In genomic region chr2:149587950-149588487, GRCh38 we compare ENCODE assay signal across 8 cellular contexts. TPM values are rescaled to one million over a fixed set of nuclear protein-coding genes. Genes with fewer than 3 reads are reported as not detected.
DNase-seq lines count a peak whose midpoint lies in the region; ATAC-seq and TF ChIP-seq lines count a peak whose summit lies in the region.

No MANE protein-coding gene starts in this region.

- TF ChIP-seq CTCF in Loucy (conservative IDR thresholded peaks at IDR 0.05; ENCODE audit: low read length) (no peak), dorsolateral prefrontal cortex (IDR thresholded peaks at IDR 0.05 in 54 of 56, conservative IDR thresholded peaks at IDR 0.05 in 2 of 56; ENCODE audit: low read depth in 1 of 56, partially characterized antibody in 56 of 56) (peak in 4 of 56 donors; percentile 1 to 6 (median 3)), osteoblast (IDR thresholded peaks at IDR 0.05; ENCODE audit: extremely low read depth, low read depth, low read length) (no peak)

- H3K4me1 ChIP-seq in Loucy (ENCODE audit: insufficient read depth, low read length, poor library complexity, severe bottlenecking) (peaks cover 41% of the 10 kb centered on the region), osteoblast (ENCODE audit: insufficient read depth, low read length) (peaks cover 23% of the 10 kb centered on the region)

- peaks cover 39% of the 10 kb centered on the region for H3K27me3 ChIP-seq in Loucy (ENCODE audit: insufficient read depth, low read length, poor library complexity, severe bottlenecking)
- H3K27me3 ChIP-seq in dorsolateral prefrontal cortex = no peaks in the 10 kb centered on the region
- no peaks in the 10 kb centered on the region for H3K27me3 ChIP-seq in osteoblast (ENCODE audit: insufficient read depth, low read length)

- H3K9me3 ChIP-seq in Loucy (ENCODE audit: insufficient read depth, low read depth, low read length) (no peaks in the 10 kb centered on the region), osteoblast (ENCODE audit: low read depth, low read length) (no peaks in the 10 kb centered on the region)

- peak overlapping the region; percentile 92 for H3K4me3 ChIP-seq in GM08714 (ENCODE audit: low read length)
- peak overlapping the region; percentile 76 for H3K4me3 ChIP-seq in Loucy (ENCODE audit: low read length, poor library complexity, severe bottlenecking)
- peak overlapping the region; percentile 69 to 97 (median 84) for H3K4me3 ChIP-seq in dorsolateral prefrontal cortex
- peak overlapping the region; percentile 96 for H3K4me3 ChIP-seq in osteoblast (ENCODE audit: insufficient read depth, low read length)

- H3K9me2 ChIP-seq in Loucy (replicated peaks; ENCODE audit: low read depth, low read length) = no peaks in the 10 kb centered on the region

- H3K9ac ChIP-seq in Loucy (ENCODE audit: low read depth, low read length, poor library complexity, severe bottlenecking) = peak overlapping the region; percentile 7

- no peaks in the 10 kb centered on the region for H3F3A ChIP-seq in Loucy (ENCODE audit: low read depth)

- H3K79me2 ChIP-seq in Loucy (ENCODE audit: insufficient read depth, low read length) (peaks cover 45% of the 10 kb centered on the region), osteoblast (ENCODE audit: insufficient read depth, low read length) (peaks cover 48% of the 10 kb centered on the region)

- peak overlapping the region; percentile 68 for H3K4me2 ChIP-seq in Loucy (ENCODE audit: low read depth, low read length, poor library complexity, severe bottlenecking)
- peak overlapping the region; percentile 85 for H3K4me2 ChIP-seq in osteoblast (ENCODE audit: insufficient read depth, low read length)

- H2AFZ ChIP-seq in Loucy (ENCODE audit: low read length) = peak overlapping the region; percentile 85
- H2AFZ ChIP-seq in osteoblast (ENCODE audit: low read length) = peak overlapping the region; percentile 98

- no peak for DNase-seq in dorsolateral prefrontal cortex
- DNase-seq in osteoblast (ENCODE audit: insufficient read length, low spot score, missing footprints) = no peak
- DNase-seq in NCI-H187 treated with DMSO at 0.1 percent for 48 hours (lab: John Stamatoyannopoulos, UW) = no peak
- DNase-seq in activated CD4-positive, CD25-positive, alpha-beta regulatory T cell (lab: John Stamatoyannopoulos, UW) = no peak
- no peak for DNase-seq in left colon

- intact Hi-C loops in dorsolateral prefrontal cortex (cut with DNase I) = no loop called here
- intact Hi-C loops in left colon (cut with DNase I, micrococcal nuclease) = no loop called here

- ATAC-seq in GM21529 (IDR thresholded peaks at IDR 0.05; ENCODE audit: unreplicated experiment) (peak; percentile 23), left colon (no peak)

- peaks cover 39% of the 10 kb centered on the region for H4K20me1 ChIP-seq in Loucy (ENCODE audit: insufficient read depth, low read length, poor library complexity, severe bottlenecking)
- peaks cover 16% of the 10 kb centered on the region for H4K20me1 ChIP-seq in osteoblast (ENCODE audit: insufficient read depth, low read length)

- H3K36me3 ChIP-seq in Loucy (ENCODE audit: insufficient read depth, low read length) (no peaks in the 10 kb centered on the region), osteoblast (ENCODE audit: insufficient read depth, low read length) (peaks cover 18% of the 10 kb centered on the region)

- H3K27ac ChIP-seq in dorsolateral prefrontal cortex (peak overlapping the region in 58 of 59 donors; percentile 70 to 99 (median 95)), osteoblast (ENCODE audit: low read depth, low read length) (peak overlapping the region; percentile 100)

RNA-seq across cellular contexts. Expression of gene MMADHC, which starts 0.4 kb away (rescaled TPM):
- total RNA-seq in dorsolateral prefrontal cortex (10 to 100 TPM; 27.6 to 60.1 (median 44.0) TPM), osteoblast (165 and 187 TPM in 2 replicates), left colon (100 to 1,000 TPM in 1 of 2 donors, 10 to 100 TPM in 1; 76.7 to 100 TPM)
